25 cellular contexts compared by ENCODE assay signal in the genomic region with DNA sequence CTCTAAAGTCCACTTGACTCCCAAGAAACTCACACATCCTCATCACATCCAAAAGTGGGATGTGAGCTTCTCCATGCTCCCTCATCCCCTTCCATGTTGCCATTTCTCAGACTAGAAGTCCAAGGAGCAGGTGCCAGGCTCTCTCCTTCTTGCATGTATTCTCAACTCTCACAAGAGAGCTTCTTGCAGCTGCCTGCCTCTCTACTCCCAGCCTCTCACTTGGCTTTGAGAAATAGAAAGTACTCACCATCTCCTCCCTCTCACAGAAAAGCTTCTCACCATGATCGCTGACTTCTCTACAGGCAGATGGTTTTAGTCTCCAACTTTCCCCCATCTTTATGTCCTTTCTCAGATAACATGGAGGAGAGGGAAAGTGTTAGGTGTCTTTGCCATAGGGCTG.
"Had no signal": no experiment of that assay in that cellular context is flagged by ENCODE, and none has a peak within 500 bp of the region (broad histone marks: within the 10 kb centered on the region; RNA-seq: fewer than 3 reads in every experiment).

No MANE protein-coding gene starts in this region.

- H3K4me3 ChIP-seq: adrenal gland, breast epithelium, Peyer's patch, SJSA1 had no signal

- H3K27me3 ChIP-seq: adrenal gland, Peyer's patch, SJSA1 had no signal

- H3K27ac ChIP-seq: adrenal gland, breast epithelium, Peyer's patch, RWPE1, SJSA1 had no signal

- ATAC-seq: activated CD4-positive, CD25-positive, alpha-beta regulatory T cell treated with anti-CD3 and anti-CD28 coated beads, Interleukin-2, amount 50 U/mL, for 24 hours; activated CD8-positive, alpha-beta T cell treated with anti-CD3 and anti-CD28 coated beads for 36 hours; activated T-cell treated with anti-CD3 and anti-CD28 coated beads, Interleukin-2, amount 50 U/mL, for 72 hours; SK-N-SH treated with all-trans-retinoic acid at 6 μM for 48 hours had no signal

- H3K36me3 ChIP-seq: adrenal gland, breast epithelium, Peyer's patch, SJSA1 had no signal

- H3K9me3 ChIP-seq: adrenal gland, breast epithelium, Peyer's patch, SJSA1 had no signal

- H3K4me1 ChIP-seq: adrenal gland, breast epithelium, Peyer's patch had no signal

- DNase-seq: activated CD4-positive, alpha-beta T cell treated with anti-CD3 and anti-CD28 coated beads for 4 hours; activated CD8-positive, alpha-beta memory T cell treated with anti-CD3 and anti-CD28 coated beads, Interleukin-2, amount 50 U/mL, for 4 hours; activated CD8-positive, alpha-beta T cell treated with anti-CD3 and anti-CD28 coated beads for 36 hours; activated gamma-delta T cell treated with Interleukin-2 at 50 U/mL for 16 hours; activated naive CD4-positive, alpha-beta T cell treated with anti-CD3 and anti-CD28 coated beads, Interleukin-2, amount 50 U/mL, for 16 hours; activated naive CD8-positive, alpha-beta T cell treated with anti-CD3 and anti-CD28 coated beads, Interleukin-2, amount 10 ng/mL, durations not matched to agents 7 days and 5 days; activated T-cell treated with anti-CD3 and anti-CD28 coated beads, Interleukin-2, amount 50 U/mL, for 72 hours; adrenal gland; anterior cingulate cortex; Kasumi-1; KBM-7; NCI-H1092; NCI-H1417; NCI-H1930; NCI-H2171 treated with DMSO at 0.1 percent for 48 hours; NCI-H226; NCI-H510A; NCI-H526 treated with DMSO at 0.1 percent for 48 hours; Peyer's patch; SHP77 had no signal
